In genomic region chr2:66555511-66556324, GRCh38 we compare ENCODE assay signal across 11 cellular contexts.
DNase-seq lines count a peak whose midpoint lies in the region; ATAC-seq and TF ChIP-seq lines count a peak whose summit lies in the region.
"Had no signal": no experiment of that assay in that cellular context is flagged by ENCODE, and none has a peak within 500 bp of the region (broad histone marks: within the 10 kb centered on the region; RNA-seq: fewer than 3 reads in every experiment).

No MANE protein-coding gene starts in this region.

- no peak overlapping the region for H3K4ac ChIP-seq in neuronal stem cell (ENCODE audit: low read length)

- H2AFZ ChIP-seq in OCI-LY1 (ENCODE audit: low read length), result no peak overlapping the region
- no peak overlapping the region for H2AFZ ChIP-seq in neuronal stem cell (ENCODE audit: low read length)

- H3K27me3 ChIP-seq in OCI-LY1 (ENCODE audit: insufficient read depth, low read length), result no peaks in the 10 kb centered on the region
- H3K27me3 ChIP-seq in naive thymus-derived CD4-positive, alpha-beta T cell (ENCODE audit: control insufficient read depth in 2 of 2, insufficient read depth in 2 of 2, low read length in 2 of 2), result no peaks in the 10 kb centered on the region
- H3K27me3 ChIP-seq in neuronal stem cell (ENCODE audit: control insufficient read depth in 3 of 3, insufficient read depth in 3 of 3, low read depth in 1 of 3, low read length in 3 of 3), result no peaks in the 10 kb centered on the region

- H3K4me2 ChIP-seq in OCI-LY1 (ENCODE audit: low read length) (peak overlapping the region; percentile 3; the same call in 1 of the 2 replicates), neuronal stem cell (ENCODE audit: insufficient read depth, low read length, poor library complexity, severe bottlenecking) (no peak overlapping the region)

- TF ChIP-seq CTCF in OCI-LY1 (IDR thresholded peaks at IDR 0.05; ENCODE audit: low read length), result no peak
- no peak for TF ChIP-seq CTCF in fibroblast of pulmonary artery (IDR thresholded peaks at IDR 0.05; ENCODE audit: low read length, missing control alignments)

- no peaks in the 10 kb centered on the region for H4K20me1 ChIP-seq in OCI-LY1 (ENCODE audit: insufficient read depth, low read length)

- no peak overlapping the region for H3K27ac ChIP-seq in OCI-LY1 (ENCODE audit: low read depth, low read length, poor library complexity, severe bottlenecking)
- H3K27ac ChIP-seq in naive thymus-derived CD4-positive, alpha-beta T cell (ENCODE audit: low read depth, low read length), result no peak overlapping the region
- H3K27ac ChIP-seq in neuronal stem cell (replicated peaks; ENCODE audit: low read length), result no peak overlapping the region

- H3K36me3 ChIP-seq in OCI-LY1 (ENCODE audit: insufficient read depth, low read length) (no peaks in the 10 kb centered on the region), neuronal stem cell (replicated peaks in 1 of 2; ENCODE audit: control insufficient read depth in 2 of 2, insufficient read depth in 2 of 2, low read length in 2 of 2) (peaks cover 0 to 8% of the 10 kb centered on the region in 2 donors)
- H3K36me3 ChIP-seq in naive thymus-derived CD4-positive, alpha-beta T cell (ENCODE audit: control insufficient read depth in 2 of 3, insufficient read depth in 3 of 3, low read length in 3 of 3), result no peaks in the 10 kb centered on the region

- CTCF ChIA-PET in naive thymus-derived CD4-positive, alpha-beta T cell (lab: Charles Lee), result no interaction called here

- peaks cover 0 to 13% (median 0%) of the 10 kb centered on the region in 11 donors for H3K9me3 Mint-ChIP-seq in naive thymus-derived CD4-positive, alpha-beta T cell
- H3K9me3 Mint-ChIP-seq: neural crest cell had no signal

- H3K4me3 ChIP-seq in OCI-LY1 (ENCODE audit: low read depth, low read length, poor library complexity, severe bottlenecking) (no peak overlapping the region), fibroblast of pulmonary artery (replicated peaks; ENCODE audit: low read depth, low read length) (peak overlapping the region; percentile 24), neuronal stem cell (ENCODE audit: low read length in 2 of 2) (no peak overlapping the region)
- no peak overlapping the region for H3K4me3 ChIP-seq in naive thymus-derived CD4-positive, alpha-beta T cell (ENCODE audit: low read length)

- H3K4me3 Mint-ChIP-seq in naive thymus-derived CD4-positive, alpha-beta T cell, result peak overlapping the region in 5 of 10 donors; percentile 21 to 54 (median 33)
- H3K4me3 Mint-ChIP-seq: neural crest cell had no signal

- no peak overlapping the region for H2BK120ac ChIP-seq in neuronal stem cell (ENCODE audit: low read depth, low read length)

- no CpG with 5 or more reads among the region's 13 CpGs for WGBS in neuronal stem cell (ENCODE audit: extremely low coverage in 2 of 2, insufficient read length in 2 of 2, insufficient replicate concordance in 1 of 2), 2 donors

- ATAC-seq in HG03432 (IDR thresholded peaks at IDR 0.05; ENCODE audit: unreplicated experiment), result no peak
- ATAC-seq in naive thymus-derived CD4-positive, alpha-beta T cell, result no peak

- H2AK5ac ChIP-seq in neuronal stem cell (ENCODE audit: low read depth, low read length), result no peak overlapping the region

- H3K14ac ChIP-seq in neuronal stem cell (ENCODE audit: low read length), result no peak overlapping the region

- H3F3A ChIP-seq in OCI-LY1 (ENCODE audit: insufficient read depth, low read length), result no peaks in the 10 kb centered on the region

- H3K4me1 Mint-ChIP-seq in naive thymus-derived CD4-positive, alpha-beta T cell, result peaks cover 0 to 11% (median 0%) of the 10 kb centered on the region in 7 donors

- H3K27ac Mint-ChIP-seq in naive thymus-derived CD4-positive, alpha-beta T cell, result no peak overlapping the region

- H2BK5ac ChIP-seq in neuronal stem cell (ENCODE audit: low read length), result no peak overlapping the region

- peak; percentile 26 for DNase-seq in COLO668 (lab: John Stamatoyannopoulos, UW; ENCODE audit: unreplicated experiment)
- peak; percentile 58 for DNase-seq in fibroblast of pulmonary artery (ENCODE audit: low read depth)
- peak; percentile 50 for DNase-seq in posterior vena cava (ENCODE audit: low spot score)
- no peak for DNase-seq in naive thymus-derived CD4-positive, alpha-beta T cell
- no peak for DNase-seq in UCSD-AML1 (lab: John Stamatoyannopoulos, UW; ENCODE audit: unreplicated experiment)
- DNase-seq in neuronal stem cell (ENCODE audit: low spot score), result no peak
- DNase-seq: DND-41, SW 1271 had no signal

- intact Hi-C loops in posterior vena cava (cut with DNase I), result no loop called here
- intact Hi-C loops in naive thymus-derived CD4-positive, alpha-beta T cell (cut with micrococcal nuclease), result no loop called here

- H3K9ac ChIP-seq in OCI-LY1 (ENCODE audit: low read length) (no peak overlapping the region), neuronal stem cell (ENCODE audit: low read depth, low read length, poor library complexity) (no peak overlapping the region)

- POLR2A ChIA-PET in naive thymus-derived CD4-positive, alpha-beta T cell (lab: Charles Lee), result no interaction called here

- no peak overlapping the region for H2BK15ac ChIP-seq in neuronal stem cell (ENCODE audit: low read length)

- H4K8ac ChIP-seq in neuronal stem cell (ENCODE audit: low read depth, low read length), result no peak overlapping the region

- no peak overlapping the region for H3K18ac ChIP-seq in neuronal stem cell (ENCODE audit: low read length)

- H3K79me2 ChIP-seq in OCI-LY1 (ENCODE audit: insufficient read depth, low read length), result no peaks in the 10 kb centered on the region

- H3K9me3 ChIP-seq in OCI-LY1 (ENCODE audit: low read length) (no peaks in the 10 kb centered on the region), neuronal stem cell (replicated peaks in 1 of 2; ENCODE audit: control insufficient read depth in 2 of 2, insufficient read depth in 1 of 2, low read depth in 1 of 2, low read length in 2 of 2) (no peaks in the 10 kb centered on the region)
- no peaks in the 10 kb centered on the region for H3K9me3 ChIP-seq in naive thymus-derived CD4-positive, alpha-beta T cell (ENCODE audit: control insufficient read depth in 2 of 3, low read length in 3 of 3)

- H3K4me1 ChIP-seq in OCI-LY1 (ENCODE audit: insufficient read depth, low read length, severe bottlenecking), result peaks cover 14% of the 10 kb centered on the region
- H3K4me1 ChIP-seq in naive thymus-derived CD4-positive, alpha-beta T cell (ENCODE audit: control insufficient read depth in 2 of 2, insufficient read depth in 2 of 2, low read length in 2 of 2), result no peaks in the 10 kb centered on the region
- peaks cover 2 to 4% of the 10 kb centered on the region in 2 donors for H3K4me1 ChIP-seq in neuronal stem cell (ENCODE audit: control insufficient read depth in 2 of 2, insufficient read depth in 1 of 2, low read depth in 1 of 2, low read length in 2 of 2)

- no peak overlapping the region for H2BK12ac ChIP-seq in neuronal stem cell (ENCODE audit: low read length)

- no peaks in the 10 kb centered on the region for H3K36me3 Mint-ChIP-seq in naive thymus-derived CD4-positive, alpha-beta T cell

- no peaks in the 10 kb centered on the region for H3K79me1 ChIP-seq in neuronal stem cell (ENCODE audit: low read depth, low read length)

- peaks cover 4 to 26% (median 17%) of the 10 kb centered on the region in 5 donors for H3K27me3 Mint-ChIP-seq in naive thymus-derived CD4-positive, alpha-beta T cell

- H3K9me2 ChIP-seq in OCI-LY1 (ENCODE audit: low read depth, low read length), result no peaks in the 10 kb centered on the region

- H4K91ac ChIP-seq in neuronal stem cell (ENCODE audit: low read depth, low read length, poor library complexity), result no peak overlapping the region

- H3K23ac ChIP-seq in neuronal stem cell (ENCODE audit: low read depth, low read length, poor library complexity), result no peak overlapping the region

Comparison
In these comparisons a context has a peak if more than half of its experiments do, and no peak if none do; other contexts are left out.
1. DNase-seq: peak in COLO668 (single experiment), fibroblast of pulmonary artery (single experiment) and posterior vena cava (single experiment); none in naive thymus-derived CD4-positive, alpha-beta T cell (0 of 9), UCSD-AML1 (single experiment) and neuronal stem cell (single experiment).